9 cellular contexts compared by ENCODE assay signal in the genomic region with DNA sequence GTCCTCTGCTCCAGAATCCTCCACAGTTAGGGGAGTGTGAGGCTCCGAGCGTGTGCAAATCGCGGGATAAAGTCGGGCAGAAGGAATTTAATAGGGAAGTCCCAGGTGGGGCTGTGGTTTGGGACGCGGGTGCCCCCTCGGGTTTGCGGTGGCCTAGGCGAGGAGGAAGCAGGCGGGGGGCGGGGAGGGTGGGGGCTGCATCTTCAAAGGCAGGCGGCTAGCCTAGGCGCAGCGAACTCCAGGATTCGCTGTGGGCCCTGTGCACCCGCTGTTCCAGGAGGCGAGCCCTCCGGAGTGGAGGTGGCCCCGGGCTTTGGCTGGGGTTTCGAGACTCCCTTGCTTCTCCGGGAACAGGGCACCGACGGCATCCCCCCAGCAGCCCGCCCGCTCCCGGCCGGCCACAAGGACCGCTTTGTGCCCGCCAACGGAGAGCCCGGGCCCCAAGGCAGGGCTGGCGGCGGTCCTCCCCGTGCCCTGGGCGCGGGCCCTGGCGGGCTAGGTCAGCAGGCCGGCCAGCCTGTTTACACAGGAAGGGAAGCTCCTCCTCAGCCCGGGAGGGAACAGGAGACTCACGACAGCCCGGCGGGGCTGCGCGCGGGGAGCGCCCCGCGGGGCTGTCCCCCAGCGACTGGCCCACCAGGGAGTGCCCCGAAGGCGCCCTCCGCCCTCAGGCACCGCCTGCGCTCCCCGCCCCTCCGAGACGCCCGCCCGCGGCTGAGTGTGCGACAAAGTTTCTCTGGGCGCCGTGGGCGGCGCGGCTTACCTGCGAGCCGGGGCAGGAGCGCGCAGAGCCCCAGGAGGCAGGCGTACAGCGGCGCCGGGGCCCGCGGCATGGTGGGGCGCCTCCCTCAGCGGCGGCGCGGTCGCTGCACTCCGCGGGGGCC. TPM values are rescaled to one million over a fixed set of nuclear protein-coding genes. Genes with fewer than 3 reads are reported as not detected.
DNase-seq lines count a peak whose midpoint lies in the region; ATAC-seq and TF ChIP-seq lines count a peak whose summit lies in the region.
"Had no signal": no experiment of that assay in that cellular context is flagged by ENCODE, and none has a peak within 500 bp of the region (broad histone marks: within the 10 kb centered on the region; RNA-seq: fewer than 3 reads in every experiment).

No MANE protein-coding gene starts in this region.

- H3K9me3 Mint-ChIP-seq in CD8-positive, alpha-beta memory T cell = no peaks in the 10 kb centered on the region

- no peak overlapping the region for H3K27ac ChIP-seq in CD8-positive, alpha-beta memory T cell (ENCODE audit: low read depth, low read length)
- peak overlapping the region; percentile 91 to 94 (median 92) for H3K27ac ChIP-seq in esophagus muscularis mucosa (replicated peaks in 1 of 4)
- H3K27ac ChIP-seq in testis = peak overlapping the region; percentile 90 to 91

- TF ChIP-seq POLR2A in esophagus muscularis mucosa (IDR thresholded peaks at IDR 0.05; ENCODE audit: low read depth) = no peak
- no peak for TF ChIP-seq POLR2A in testis (IDR thresholded peaks at IDR 0.05)

- DNase-seq in CD8-positive, alpha-beta memory T cell = peak in 1 of 5 donors; percentile 7
- DNase-seq in HuH-7 (ENCODE audit: low spot score) (peak; percentile 77), esophagus muscularis mucosa (ENCODE audit: extremely low spot score) (no peak), myocyte (ENCODE audit: low read depth) (peak; percentile 63), testis (peak; percentile 52), SHP77 treated with DMSO at 0.1 percent for 48 hours (lab: John Stamatoyannopoulos, UW) (no peak)
- peak; percentile 9 to 20 (median 11) for DNase-seq in activated CD8-positive, alpha-beta memory T cell treated with anti-CD3 and anti-CD28 coated beads for 48 hours (ENCODE audit: low read depth in 2 of 3, low spot score in 2 of 3)

- ATAC-seq in GM19467 (IDR thresholded peaks at IDR 0.05; ENCODE audit: unreplicated experiment) = peak; percentile 47

- TF ChIP-seq CTCF in esophagus muscularis mucosa (IDR thresholded peaks at IDR 0.05) = no peak
- no peak for TF ChIP-seq CTCF in testis (IDR thresholded peaks at IDR 0.05)

- no peaks in the 10 kb centered on the region for H3K4me1 ChIP-seq in CD8-positive, alpha-beta memory T cell (ENCODE audit: insufficient read depth, low read length)
- H3K4me1 ChIP-seq in esophagus muscularis mucosa = peaks cover 38 to 52% (median 40%) of the 10 kb centered on the region in 4 donors
- H3K4me1 ChIP-seq in testis = no peaks in the 10 kb centered on the region

- WGBS in esophagus muscularis mucosa = 0% methylated on average over 12 of the region's 85 CpGs
- 1 to 2% methylated on average over 9 to 46 of the region's 85 CpGs for WGBS in testis, 2 donors

- intact Hi-C loops in esophagus muscularis mucosa (cut with DNase I) (loop anchor here (5.0 kb wide), 1 partner anchor 34 kb away; no protein-coding TSS in a partner anchor), testis (cut with DNase I; ENCODE audit: low total_unique reads) (no loop called here)

- CTCF ChIA-PET in CD8-positive, alpha-beta memory T cell (lab: Charles Lee) = no interaction called here

- POLR2A ChIA-PET in CD8-positive, alpha-beta memory T cell (lab: Charles Lee) = no interaction called here

- H3K4me3 ChIP-seq in CD8-positive, alpha-beta memory T cell (ENCODE audit: low read length) = no peak overlapping the region
- peak overlapping the region; percentile 81 to 92 (median 88) for H3K4me3 ChIP-seq in esophagus muscularis mucosa
- H3K4me3 ChIP-seq in testis = peak overlapping the region; percentile 63 to 72

- H3K27me3 Mint-ChIP-seq in CD8-positive, alpha-beta memory T cell = peaks cover 45 to 64% of the 10 kb centered on the region in 2 donors

- H3K27me3 ChIP-seq in CD8-positive, alpha-beta memory T cell (ENCODE audit: insufficient read depth, low read length, poor library complexity, severe bottlenecking) = peaks cover 9% of the 10 kb centered on the region
- H3K27me3 ChIP-seq in esophagus muscularis mucosa = no peaks in the 10 kb centered on the region
- no peaks in the 10 kb centered on the region for H3K27me3 ChIP-seq in testis

- TF ChIP-seq EP300 in esophagus muscularis mucosa (IDR thresholded peaks at IDR 0.05) = no peak

- peaks cover 7 to 16% (median 10%) of the 10 kb centered on the region in 3 donors for H3K4me1 Mint-ChIP-seq in CD8-positive, alpha-beta memory T cell

- H3K4me3 Mint-ChIP-seq in CD8-positive, alpha-beta memory T cell = peak overlapping the region; percentile 57 to 77 (median 70)

- no peaks in the 10 kb centered on the region for H3K36me3 Mint-ChIP-seq in CD8-positive, alpha-beta memory T cell

- H3K27ac Mint-ChIP-seq in CD8-positive, alpha-beta memory T cell = peak overlapping the region in 1 of 8 donors; percentile 19

- H3K36me3 ChIP-seq in CD8-positive, alpha-beta memory T cell (ENCODE audit: insufficient read depth, low read length) = no peaks in the 10 kb centered on the region
- H3K36me3 ChIP-seq in esophagus muscularis mucosa (peaks cover 0 to 6% (median 0%) of the 10 kb centered on the region in 4 donors), testis (ENCODE audit: low read depth, missing control alignments) (no peaks in the 10 kb centered on the region)

- no peaks in the 10 kb centered on the region for H3K9me3 ChIP-seq in CD8-positive, alpha-beta memory T cell (ENCODE audit: low read length)
- no peaks in the 10 kb centered on the region for H3K9me3 ChIP-seq in esophagus muscularis mucosa
- no peaks in the 10 kb centered on the region for H3K9me3 ChIP-seq in testis

RNA-seq across cellular contexts. Expression of a gene that starts 0.8 kb away (rescaled TPM):
- 1 to 10 TPM; 2.0 to 3.3 TPM for total RNA-seq in CD8-positive, alpha-beta memory T cell
- 0.62 TPM for polyA plus RNA-seq in CD8-positive, alpha-beta memory T cell
- total RNA-seq in esophagus muscularis mucosa (100 to 1,000 TPM; 114 to 284 (median 188) TPM), myocyte (203 and 258 TPM in 2 replicates), testis (100 to 1,000 TPM in 1 of 2 donors, 10 to 100 TPM in 1; 76.9 to 101 TPM)
- polyA plus RNA-seq in myocyte (2012) = 762 TPM
- 46.0 TPM for polyA plus RNA-seq in testis (ENCODE audit: insufficient read depth, low read depth, low replicate concordance)
- total RNA-seq: T-helper 2 cell treated with Interferon-gamma antibody and Interleukin-4, amounts not matched to agents 100 ng/mL and 5 ng/mL, for 36 hours had no signal

RNA-seq across cellular contexts. Expression of a gene that starts 48.1 kb away (rescaled TPM):
- total RNA-seq in CD8-positive, alpha-beta memory T cell = not detected
- not detected for polyA plus RNA-seq in CD8-positive, alpha-beta memory T cell
- total RNA-seq in esophagus muscularis mucosa = under 1 TPM in 1 of 4 donors, not detected in 3; 0.46 TPM
- not detected in 2 replicates for total RNA-seq in myocyte
- not detected for polyA plus RNA-seq in myocyte (2012)
- total RNA-seq in testis = under 1 TPM; 0.19 to 0.24 TPM
- polyA plus RNA-seq in testis (ENCODE audit: insufficient read depth, low read depth, low replicate concordance) = 0.34 TPM
- total RNA-seq: T-helper 2 cell treated with Interferon-gamma antibody and Interleukin-4, amounts not matched to agents 100 ng/mL and 5 ng/mL, for 36 hours had no signal

Comparison
In these comparisons a context has a peak if more than half of its experiments do, and no peak if none do; other contexts are left out.
1. DNase-seq: peak in HuH-7 (single experiment), activated CD8-positive, alpha-beta memory T cell treated with anti-CD3 and anti-CD28 coated beads for 48 hours (3 of 3), myocyte (single experiment) and testis (single experiment); none in esophagus muscularis mucosa (single experiment) and SHP77 treated with DMSO at 0.1 percent for 48 hours (single experiment).
2. RNA of a gene that starts 0.8 kb away (total RNA-seq): 114 to 284 TPM in esophagus muscularis mucosa, 203 to 258 TPM in myocyte and 76.9 to 101 TPM in testis; 2.0 to 3.3 TPM in CD8-positive, alpha-beta memory T cell; every median in the first group is over 10 times any median in the second.